ENCODE assay signal across 22 cellular contexts in the genomic region with DNA sequence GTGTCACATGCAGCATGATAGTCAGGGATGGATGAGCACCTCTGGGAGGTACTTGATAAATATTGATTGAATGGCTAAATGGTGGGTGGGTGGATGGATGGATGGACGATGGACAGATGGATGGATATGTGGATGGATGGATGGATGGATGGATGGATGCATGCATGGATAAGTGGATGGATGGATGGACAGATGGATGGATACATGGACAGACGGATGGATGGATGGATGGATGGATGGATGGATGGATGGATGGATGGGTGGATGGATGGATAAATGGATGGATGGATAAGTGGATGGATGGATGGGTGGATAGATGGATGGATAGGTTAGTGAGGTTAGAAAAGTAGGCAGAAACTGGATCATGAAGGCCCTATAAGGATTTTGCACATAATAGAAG. TPM values are rescaled to one million over a fixed set of nuclear protein-coding genes. Genes with fewer than 3 reads are reported as not detected.
DNase-seq lines count a peak whose midpoint lies in the region; ATAC-seq and TF ChIP-seq lines count a peak whose summit lies in the region.
"Had no signal": no experiment of that assay in that cellular context is flagged by ENCODE, and none has a peak within 500 bp of the region (broad histone marks: within the 10 kb centered on the region; RNA-seq: fewer than 3 reads in every experiment).

No MANE protein-coding gene starts in this region.

- H3K9me3 Mint-ChIP-seq in activated T-helper 17 cell treated with anti-CD3 and anti-CD28 coated beads, Interleukin-2, amount 50 U/mL, for 72 hours, result peaks cover 7% of the 10 kb centered on the region
- H3K9me3 Mint-ChIP-seq in glutamatergic neuron (ENCODE audit: unreplicated experiment) (peaks cover 4% of the 10 kb centered on the region), Caco-2 (ENCODE audit: unreplicated experiment) (no peaks in the 10 kb centered on the region)
- H3K9me3 Mint-ChIP-seq: CD4-positive, alpha-beta T cell; CD8-positive, alpha-beta memory T cell; GM23338; H9 had no signal

- H3K27ac Mint-ChIP-seq in activated T-helper 17 cell treated with anti-CD3 and anti-CD28 coated beads, Interleukin-2, amount 50 U/mL, for 72 hours, result peak overlapping the region; percentile 2
- H3K27ac Mint-ChIP-seq in glutamatergic neuron (ENCODE audit: unreplicated experiment) (peak overlapping the region; percentile 59), Caco-2 (ENCODE audit: unreplicated experiment) (no peak overlapping the region)
- H3K27ac Mint-ChIP-seq: B cell; CD4-positive, alpha-beta T cell; CD8-positive, alpha-beta memory T cell; GM23338; HFFc6 had no signal

- no peak overlapping the region for H3K4me3 ChIP-seq in HEK293 (ENCODE audit: low read depth, low read length)
- H3K4me3 ChIP-seq in Caco-2 (ENCODE audit: low read depth, low read length), result no peak overlapping the region
- H3K4me3 ChIP-seq: BLaER1, GM23338 had no signal

- H3K27me3 Mint-ChIP-seq in activated T-helper 17 cell treated with anti-CD3 and anti-CD28 coated beads, Interleukin-2, amount 50 U/mL, for 72 hours, result peaks cover 6% of the 10 kb centered on the region
- peaks cover 6% of the 10 kb centered on the region for H3K27me3 Mint-ChIP-seq in glutamatergic neuron (ENCODE audit: unreplicated experiment)
- peaks cover 16% of the 10 kb centered on the region for H3K27me3 Mint-ChIP-seq in Caco-2 (ENCODE audit: insufficient read depth, unreplicated experiment)
- H3K27me3 Mint-ChIP-seq: CD4-positive, alpha-beta T cell had no signal

- no peak for DNase-seq in glutamatergic neuron
- no peak for DNase-seq in SHP77 (lab: John Stamatoyannopoulos, UW)
- DNase-seq in Caco-2, result no peak
- DNase-seq in NCI-H2227 treated with DMSO at 0.1 percent for 48 hours (lab: John Stamatoyannopoulos, UW), result no peak
- DNase-seq: Calu3; CD4-positive, alpha-beta T cell; CD8-positive, alpha-beta memory T cell; DMS53; DMS79 treated with DMSO at 0.1 percent for 48 hours; GF-D8; H9; HFFc6 had no signal

- intact Hi-C loops in Caco-2 (cut with micrococcal nuclease; ENCODE audit: unreplicated experiment), result no loop called here

- H3K36me3 ChIP-seq in HEK293 (ENCODE audit: control insufficient read depth in 2 of 2, insufficient read depth in 1 of 2, low read length in 2 of 2), result no peaks in the 10 kb centered on the region
- H3K36me3 ChIP-seq in Caco-2 (ENCODE audit: control insufficient read depth, insufficient read depth, low read length), result no peaks in the 10 kb centered on the region
- H3K36me3 ChIP-seq: BLaER1 had no signal

- BruUV-seq in Caco-2 (replicated peaks; lab: Mats Ljungman, UMichigan), result no TSS peak

- no peak for ATAC-seq in activated T-helper 17 cell treated with anti-CD3 and anti-CD28 coated beads, Interleukin-2, amount 50 U/mL, for 72 hours (replicated peaks)
- ATAC-seq: GM23338 had no signal

- H3K4me3 Mint-ChIP-seq in activated T-helper 17 cell treated with anti-CD3 and anti-CD28 coated beads, Interleukin-2, amount 50 U/mL, for 72 hours, result no peak overlapping the region
- H3K4me3 Mint-ChIP-seq in glutamatergic neuron (ENCODE audit: unreplicated experiment), result no peak overlapping the region
- H3K4me3 Mint-ChIP-seq in Caco-2 (ENCODE audit: unreplicated experiment), result no peak overlapping the region
- H3K4me3 Mint-ChIP-seq: B cell; CD14-positive monocyte; CD4-positive, alpha-beta T cell; CD8-positive, alpha-beta memory T cell; GM23338; H9; HFFc6 had no signal

- H3K4me1 ChIP-seq in HEK293 (ENCODE audit: control insufficient read depth, insufficient read depth, low read length), result no peaks in the 10 kb centered on the region; the same call in 1 of the 2 replicates
- H3K4me1 ChIP-seq in Caco-2, result no peaks in the 10 kb centered on the region

- CTCF ChIA-PET in HEK293 (lab: Yijun Ruan, JAX) (no interaction called here), Caco-2 (lab: Charles Lee) (interaction anchor here (0.7 kb wide), 1 partner anchor 125 kb away, joined by 3 read pairs; no protein-coding TSS in a partner anchor)

- H3K27me3 ChIP-seq in Caco-2 (replicated peaks; ENCODE audit: control insufficient read depth, insufficient read depth, low read length), result no peaks in the 10 kb centered on the region
- H3K27me3 ChIP-seq: BLaER1 had no signal

- H3K27ac ChIP-seq in HEK293 (ENCODE audit: extremely low read depth, low read depth, low read length), result no peak overlapping the region

- H3K4me1 Mint-ChIP-seq in activated T-helper 17 cell treated with anti-CD3 and anti-CD28 coated beads, Interleukin-2, amount 50 U/mL, for 72 hours, result peaks cover 34% of the 10 kb centered on the region
- H3K4me1 Mint-ChIP-seq in glutamatergic neuron (ENCODE audit: low read depth, unreplicated experiment), result no peaks in the 10 kb centered on the region
- H3K4me1 Mint-ChIP-seq in Caco-2 (ENCODE audit: low read depth, unreplicated experiment), result no peaks in the 10 kb centered on the region

- H3K9me3 ChIP-seq in HEK293 (ENCODE audit: control insufficient read depth, insufficient read depth, low read depth, low read length) (no peaks in the 10 kb centered on the region), Caco-2 (no peaks in the 10 kb centered on the region)
- H3K9me3 ChIP-seq: BLaER1 had no signal

- POLR2A ChIA-PET in HEK293 (lab: Yijun Ruan, JAX), result no interaction called here
- POLR2A ChIA-PET in Caco-2 (lab: Charles Lee), result no interaction called here

- TF ChIP-seq CTCF in HEK293 (tag by site-specific recombination; IDR thresholded peaks at IDR 0.05), result no peak
- TF ChIP-seq CTCF in glutamatergic neuron (IDR thresholded peaks at IDR 0.05; ENCODE audit: partially characterized antibody, unreplicated experiment), result no peak
- no peak for TF ChIP-seq CTCF in Caco-2 (IDR thresholded peaks at IDR 0.05; ENCODE audit: insufficient read depth in 1 of 2, low read depth in 1 of 2, low read length in 1 of 2, severe bottlenecking in 1 of 2, unreplicated experiment in 1 of 2)

- no peaks in the 10 kb centered on the region for H3K36me3 Mint-ChIP-seq in activated T-helper 17 cell treated with anti-CD3 and anti-CD28 coated beads, Interleukin-2, amount 50 U/mL, for 72 hours (ENCODE audit: low read depth)
- H3K36me3 Mint-ChIP-seq in glutamatergic neuron (ENCODE audit: unreplicated experiment) (peaks cover 9% of the 10 kb centered on the region), Caco-2 (ENCODE audit: insufficient read depth, unreplicated experiment) (no peaks in the 10 kb centered on the region)
- H3K36me3 Mint-ChIP-seq: CD8-positive, alpha-beta memory T cell had no signal

TF ChIP-seq in HEK293, 187 proteins besides CTCF, POLR2A, EP300 and RAD21:
- TF ChIP-seq ZNF366 (tag by site-specific recombination; conservative IDR thresholded peaks at IDR 0.05), result peak; percentile 98
- TF ChIP-seq ZBTB17 (tag by site-specific recombination; IDR thresholded peaks at IDR 0.05), result peak; percentile 82
- TF ChIP-seq ZNF16 (tag by site-specific recombination; IDR thresholded peaks at IDR 0.05; ENCODE audit: low read depth), result no peak

RNA-seq across cellular contexts. Expression of gene PTPRE, which starts 37.4 kb away (rescaled TPM):
- total RNA-seq in activated T-helper 17 cell treated with anti-CD3 and anti-CD28 coated beads, Interleukin-2, amount 50 U/mL, for 72 hours, result 10 to 100 TPM; 32.7 to 54.1 TPM
- total RNA-seq in glutamatergic neuron (ENCODE audit: unreplicated experiment), result 2.6 TPM
- total RNA-seq in Caco-2 (2022), result 0.46 and 0.50 TPM in 2 replicates
- total RNA-seq: G401 had no signal

RNA-seq across cellular contexts. Expression of gene CLRN3, which starts 51.5 kb away (rescaled TPM):
- total RNA-seq in activated T-helper 17 cell treated with anti-CD3 and anti-CD28 coated beads, Interleukin-2, amount 50 U/mL, for 72 hours, result not detected
- total RNA-seq in glutamatergic neuron (ENCODE audit: unreplicated experiment), result not detected
- 0.93 and 1.1 TPM in 2 replicates for total RNA-seq in Caco-2 (2022)
- total RNA-seq: A172; A673; B cell; CD4-positive, alpha-beta T cell; CD8-positive, alpha-beta memory T cell; Daoy; G401; GM23338; H9; HFFc6 had no signal
